Comparison of ENCODE assay signal across 8 cellular contexts in the genomic region with DNA sequence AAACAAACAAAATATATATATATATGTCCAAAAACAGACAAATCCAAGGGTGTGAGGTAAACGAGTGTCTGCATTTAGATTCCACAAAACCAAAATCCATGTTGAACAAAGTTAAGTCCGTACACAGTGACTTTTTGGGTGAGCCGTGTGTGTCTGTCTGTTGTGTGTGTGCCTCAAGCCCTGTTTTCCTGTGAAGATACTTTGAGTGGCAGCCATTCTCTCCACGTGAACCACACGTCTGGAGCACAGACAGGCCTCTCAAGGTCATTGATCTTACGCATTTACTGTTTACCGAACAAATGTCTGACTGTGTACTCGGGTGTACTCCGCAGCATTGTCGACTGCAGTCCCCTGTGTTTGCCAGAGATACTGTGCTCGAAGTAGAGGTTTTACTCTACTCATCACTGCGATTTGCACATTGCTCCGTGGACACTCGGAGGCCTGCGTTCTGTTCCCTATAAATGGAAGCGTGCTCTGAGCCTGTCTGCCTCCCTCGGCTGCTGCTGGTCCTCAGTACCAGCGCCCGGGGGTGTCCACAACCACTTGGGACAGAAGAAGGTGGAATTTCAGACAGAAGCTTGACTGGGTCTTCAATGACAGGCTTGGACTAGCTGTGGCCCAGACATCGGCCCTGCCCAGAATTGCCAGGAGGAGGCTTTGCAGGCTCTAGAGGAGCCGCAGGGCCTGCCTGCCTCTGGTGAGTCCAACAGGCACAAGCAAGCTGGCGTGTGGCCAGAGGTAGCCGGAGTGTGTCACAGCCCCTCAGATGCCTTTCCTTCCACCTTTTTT. TPM values are rescaled to one million over a fixed set of nuclear protein-coding genes. Genes with fewer than 3 reads are reported as not detected.
DNase-seq lines count a peak whose midpoint lies in the region; ATAC-seq and TF ChIP-seq lines count a peak whose summit lies in the region.

No MANE protein-coding gene starts in this region.

- no TSS peak for BruUV-seq in PC-9 (replicated peaks; lab: Mats Ljungman, UMichigan)

- peak; percentile 63 for DNase-seq in ELF-1 (ENCODE audit: low read depth, low spot score)
- peak; percentile 82 for DNase-seq in astrocyte of the hippocampus (ENCODE audit: low read depth, low spot score)
- peak; percentile 54 for DNase-seq in hepatocyte (ENCODE audit: low spot score)
- peak; percentile 47 to 70 for DNase-seq in gastrocnemius medialis
- no peak for DNase-seq in retina
- no peak for DNase-seq in PC-9

- CTCF ChIA-PET in PC-9 (lab: Charles Lee) = no interaction called here

- H3F3A ChIP-seq in PC-9 (ENCODE audit: insufficient read depth, low read depth) = no peaks in the 10 kb centered on the region

- no peak for TF ChIP-seq CTCF in hepatocyte (IDR thresholded peaks at IDR 0.05; ENCODE audit: poor library complexity)
- TF ChIP-seq CTCF in gastrocnemius medialis (IDR thresholded peaks at IDR 0.05 in 4 of 5, conservative IDR thresholded peaks at IDR 0.05 in 1 of 5) = no peak
- TF ChIP-seq CTCF in PC-9 (conservative IDR thresholded peaks at IDR 0.05) = no peak

- in situ Hi-C loops in gastrocnemius medialis (cut with MboI; ENCODE audit: low sequenced_read_pairs in 4 of 4) = loop anchor here in 1 of 4 donors (10.0 kb wide), 1 partner anchor 70 kb away; a partner anchor contains a TSS

- H3K27me3 ChIP-seq in hepatocyte (no peaks in the 10 kb centered on the region), gastrocnemius medialis (no peaks in the 10 kb centered on the region), PC-9 (ENCODE audit: insufficient read depth, low read depth) (no peaks in the 10 kb centered on the region)

- no peak for ATAC-seq in gastrocnemius medialis
- no peak for ATAC-seq in HG02885 (IDR thresholded peaks at IDR 0.05; ENCODE audit: poor library complexity, unreplicated experiment)
- ATAC-seq in GM18907 (IDR thresholded peaks at IDR 0.05; ENCODE audit: unreplicated experiment) = no peak

- H3K4me3 ChIP-seq in hepatocyte (no peak overlapping the region), gastrocnemius medialis (no peak overlapping the region), PC-9 (no peak overlapping the region)

- TF ChIP-seq POLR2A in gastrocnemius medialis (IDR thresholded peaks at IDR 0.05) = no peak

- H3K9me3 ChIP-seq in hepatocyte (ENCODE audit: low read depth) (no peaks in the 10 kb centered on the region), gastrocnemius medialis (no peaks in the 10 kb centered on the region), PC-9 (ENCODE audit: insufficient read depth, low read depth) (no peaks in the 10 kb centered on the region)

- 64% methylated on average over 23 of the region's 23 CpGs for WGBS in hepatocyte (ENCODE audit: low lambda C conversion rate, missing lambda C conversion rate)

- H4K20me1 ChIP-seq in hepatocyte (ENCODE audit: insufficient read depth, poor library complexity, severe bottlenecking) (no peaks in the 10 kb centered on the region), PC-9 (ENCODE audit: insufficient read depth) (no peaks in the 10 kb centered on the region)

- POLR2A ChIA-PET in PC-9 (lab: Charles Lee; ENCODE audit: unreplicated experiment) = no interaction called here

- H3K9me2 ChIP-seq in hepatocyte (replicated peaks; ENCODE audit: insufficient read depth) = no peaks in the 10 kb centered on the region
- H3K9me2 ChIP-seq in PC-9 (ENCODE audit: insufficient read depth) = no peaks in the 10 kb centered on the region

- H3K4me1 ChIP-seq in hepatocyte (ENCODE audit: insufficient read depth) (peaks cover 24% of the 10 kb centered on the region), gastrocnemius medialis (peaks cover 40 to 46% of the 10 kb centered on the region in 2 donors), PC-9 (replicated peaks; ENCODE audit: insufficient read depth) (peaks cover 19% of the 10 kb centered on the region)

- H3K4me2 ChIP-seq in hepatocyte (peak overlapping the region; percentile 54), PC-9 (no peak overlapping the region)

- no peaks in the 10 kb centered on the region for H3K79me2 ChIP-seq in hepatocyte
- H3K79me2 ChIP-seq in PC-9 (ENCODE audit: low read depth) = no peaks in the 10 kb centered on the region

- peak overlapping the region; percentile 95 for H3K27ac ChIP-seq in hepatocyte
- H3K27ac ChIP-seq in gastrocnemius medialis = peak overlapping the region; percentile 84 to 89 (median 86)
- H3K27ac ChIP-seq in PC-9 = no peak overlapping the region

- intact Hi-C loops in gastrocnemius medialis (cut with DNase I; ENCODE audit: low total_unique reads) (no loop called here), PC-9 (cut with micrococcal nuclease; ENCODE audit: unreplicated experiment) (loop anchor here (5.0 kb wide), 2 partner anchors 48 to 73 kb away; a partner anchor contains a TSS)

- peak overlapping the region; percentile 32 for H2AFZ ChIP-seq in hepatocyte
- no peak overlapping the region for H2AFZ ChIP-seq in PC-9

- H3K36me3 ChIP-seq in hepatocyte (replicated peaks; ENCODE audit: insufficient read depth, low read depth) (no peaks in the 10 kb centered on the region), gastrocnemius medialis (peaks cover 0 to 38% of the 10 kb centered on the region in 2 donors), PC-9 (ENCODE audit: low read depth) (no peaks in the 10 kb centered on the region)

RNA-seq across cellular contexts. Expression of a gene that starts 22.1 kb away (rescaled TPM):
- total RNA-seq in hepatocyte (not detected in 2 replicates), gastrocnemius medialis (1 to 10 TPM in 1 of 4 donors, not detected in 3; 4.2 TPM), PC-9 (2021) (not detected in 2 replicates)
- polyA plus RNA-seq in hepatocyte = not detected in 2 replicates

RNA-seq across cellular contexts. Expression of a gene that starts 39.0 kb away (rescaled TPM):
- total RNA-seq in hepatocyte (53.2 and 61.4 TPM in 2 replicates), gastrocnemius medialis (10 to 100 TPM; 18.1 to 38.2 (median 27.1) TPM), PC-9 (2021) (8.2 and 9.4 TPM in 2 replicates)
- polyA plus RNA-seq in hepatocyte = 31.8 and 42.0 TPM in 2 replicates

RNA-seq across cellular contexts. Expression of a gene that starts 54.2 kb away (rescaled TPM):
- total RNA-seq in hepatocyte (9.0 and 9.1 TPM in 2 replicates), gastrocnemius medialis (1 to 10 TPM in 3 of 4 donors, under 1 TPM in 1; 0.91 to 5.6 (median 4.8) TPM), PC-9 (2021) (0.22 TPM in 1 of 2 replicates, not detected in the other)
- polyA plus RNA-seq in hepatocyte = 2.2 and 3.8 TPM in 2 replicates

Comparison
In these comparisons a context has a peak if more than half of its experiments do, and no peak if none do; other contexts are left out.
1. DNase-seq: peak in ELF-1 (single experiment), astrocyte of the hippocampus (single experiment), hepatocyte (single experiment) and gastrocnemius medialis (2 of 2); none in retina (single experiment) and PC-9 (0 of 2).